ENCODE assay signal across 15 cellular contexts in genomic region chr22:38062782-38063181, GRCh38. TPM values are rescaled to one million over a fixed set of nuclear protein-coding genes. Genes with fewer than 3 reads are reported as not detected.
DNase-seq lines count a peak whose midpoint lies in the region; ATAC-seq lines count a peak whose summit lies in the region.
"Had no signal": no experiment of that assay in that cellular context is flagged by ENCODE, and none has a peak within 500 bp of the region (broad histone marks: within the 10 kb centered on the region; RNA-seq: fewer than 3 reads in every experiment).

No MANE protein-coding gene starts in this region.

- H3K36me3 Mint-ChIP-seq in activated T-cell treated with anti-CD3 and anti-CD28 coated beads, Interleukin-2, amount 50 U/mL, for 4 hours (ENCODE audit: insufficient read depth): peaks cover 30% of the 10 kb centered on the region

- no peak for DNase-seq in Right ventricle myocardium inferior (ENCODE audit: missing footprints)
- DNase-seq in cardiac septum (ENCODE audit: low spot score): no peak
- no peak for DNase-seq in left ventricle myocardium superior
- DNase-seq in posterior cingulate gyrus: peak in 6 of 10 donors; percentile 60 to 92 (median 72)
- no peak for DNase-seq in NCI-H146 treated with DMSO at 0.1 percent for 48 hours (lab: John Stamatoyannopoulos, UW; ENCODE audit: unreplicated experiment)
- no peak for DNase-seq in activated T-cell treated with anti-CD3 and anti-CD28 coated beads, Interleukin-2, amount 50 U/mL, for 4 hours
- no peak for DNase-seq in T1000 (lab: John Stamatoyannopoulos, UW)
- DNase-seq: activated CD4-positive, CD25-positive, alpha-beta regulatory T cell; activated CD8-positive, alpha-beta memory T cell treated with anti-CD3 and anti-CD28 coated beads, Interleukin-2, amount 50 U/mL, for 48 hours; H7; NCI-H2171; stimulated activated naive CD8-positive, alpha-beta T cell treated with anti-CD3 and anti-CD28 coated beads, Interleukin-15, amount 100 ng/mL, for 72 hours had no signal

- H3K9me3 Mint-ChIP-seq in activated T-cell treated with anti-CD3 and anti-CD28 coated beads, Interleukin-2, amount 50 U/mL, for 4 hours: no peaks in the 10 kb centered on the region
- H3K9me3 Mint-ChIP-seq: stimulated activated naive CD8-positive, alpha-beta T cell treated with anti-CD3 and anti-CD28 coated beads, Interleukin-15, amount 100 ng/mL, for 72 hours had no signal

- H3K27me3 Mint-ChIP-seq in activated T-cell treated with anti-CD3 and anti-CD28 coated beads, Interleukin-2, amount 50 U/mL, for 4 hours (ENCODE audit: low read depth): no peaks in the 10 kb centered on the region
- H3K27me3 Mint-ChIP-seq: stimulated activated naive CD8-positive, alpha-beta T cell treated with anti-CD3 and anti-CD28 coated beads, Interleukin-15, amount 100 ng/mL, for 72 hours had no signal

- ATAC-seq in Right ventricle myocardium inferior (peak; percentile 30), left ventricle myocardium superior (peak; percentile 58), HG03159 (IDR thresholded peaks at IDR 0.05; ENCODE audit: unreplicated experiment) (no peak)
- ATAC-seq in activated T-cell treated with anti-CD3 and anti-CD28 coated beads, Interleukin-2, amount 50 U/mL, for 4 hours: no peak
- ATAC-seq: esophagus mucosa; stimulated activated naive CD8-positive, alpha-beta T cell treated with anti-CD3 and anti-CD28 coated beads, Interleukin-15, amount 100 ng/mL, for 72 hours had no signal

- intact Hi-C loops in Right ventricle myocardium inferior (cut with DNase I): no loop called here
- intact Hi-C loops in cardiac septum (cut with DNase I): no loop called here
- intact Hi-C loops in left ventricle myocardium superior (cut with micrococcal nuclease): no loop called here
- intact Hi-C loops in posterior cingulate gyrus (cut with DNase I): no loop called here

- H3K4me1 Mint-ChIP-seq in activated T-cell treated with anti-CD3 and anti-CD28 coated beads, Interleukin-2, amount 50 U/mL, for 4 hours (ENCODE audit: low read depth): peaks cover 8% of the 10 kb centered on the region

- H3K4me3 Mint-ChIP-seq in activated T-cell treated with anti-CD3 and anti-CD28 coated beads, Interleukin-2, amount 50 U/mL, for 4 hours: no peak overlapping the region
- H3K4me3 Mint-ChIP-seq: stimulated activated naive CD8-positive, alpha-beta T cell treated with anti-CD3 and anti-CD28 coated beads, Interleukin-15, amount 100 ng/mL, for 72 hours had no signal

RNA-seq across cellular contexts. Expression of gene PICK1, which starts 5.6 kb away (rescaled TPM):
- total RNA-seq in Right ventricle myocardium inferior (20.9 TPM), cardiac septum (19.1 TPM), left ventricle myocardium superior (26.5 TPM)
- total RNA-seq in activated T-cell treated with anti-CD3 and anti-CD28 coated beads, Interleukin-2, amount 50 U/mL, for 4 hours: 10 to 100 TPM; 21.7 to 24.2 (median 23.1) TPM

RNA-seq across cellular contexts. Expression of gene SLC16A8, which starts 21.2 kb away (rescaled TPM):
- total RNA-seq in Right ventricle myocardium inferior: not detected
- total RNA-seq in cardiac septum: not detected
- total RNA-seq in left ventricle myocardium superior: not detected
- not detected for total RNA-seq in activated T-cell treated with anti-CD3 and anti-CD28 coated beads, Interleukin-2, amount 50 U/mL, for 4 hours
- total RNA-seq: H7, M059J had no signal

RNA-seq across cellular contexts. Expression of gene BAIAP2L2, which starts 47.7 kb away (rescaled TPM):
- total RNA-seq in Right ventricle myocardium inferior: 0.30 TPM
- total RNA-seq in cardiac septum: 0.24 TPM
- total RNA-seq in left ventricle myocardium superior: 0.15 TPM
- total RNA-seq in activated T-cell treated with anti-CD3 and anti-CD28 coated beads, Interleukin-2, amount 50 U/mL, for 4 hours: under 1 TPM; 0.32 to 0.43 (median 0.38) TPM
- total RNA-seq: M059J had no signal

Comparison
In these comparisons a context has a peak if more than half of its experiments do, and no peak if none do; other contexts are left out.
1. ATAC-seq: peak in Right ventricle myocardium inferior (single experiment) and left ventricle myocardium superior (single experiment); none in HG03159 (single experiment) and activated T-cell treated with anti-CD3 and anti-CD28 coated beads, Interleukin-2, amount 50 U/mL, for 4 hours (0 of 2).
2. DNase-seq: peak in posterior cingulate gyrus (6 of 10); none in Right ventricle myocardium inferior (single experiment), cardiac septum (single experiment), left ventricle myocardium superior (single experiment), NCI-H146 treated with DMSO at 0.1 percent for 48 hours (single experiment), activated T-cell treated with anti-CD3 and anti-CD28 coated beads, Interleukin-2, amount 50 U/mL, for 4 hours (single experiment) and T1000 (single experiment).